In the genomic region with DNA sequence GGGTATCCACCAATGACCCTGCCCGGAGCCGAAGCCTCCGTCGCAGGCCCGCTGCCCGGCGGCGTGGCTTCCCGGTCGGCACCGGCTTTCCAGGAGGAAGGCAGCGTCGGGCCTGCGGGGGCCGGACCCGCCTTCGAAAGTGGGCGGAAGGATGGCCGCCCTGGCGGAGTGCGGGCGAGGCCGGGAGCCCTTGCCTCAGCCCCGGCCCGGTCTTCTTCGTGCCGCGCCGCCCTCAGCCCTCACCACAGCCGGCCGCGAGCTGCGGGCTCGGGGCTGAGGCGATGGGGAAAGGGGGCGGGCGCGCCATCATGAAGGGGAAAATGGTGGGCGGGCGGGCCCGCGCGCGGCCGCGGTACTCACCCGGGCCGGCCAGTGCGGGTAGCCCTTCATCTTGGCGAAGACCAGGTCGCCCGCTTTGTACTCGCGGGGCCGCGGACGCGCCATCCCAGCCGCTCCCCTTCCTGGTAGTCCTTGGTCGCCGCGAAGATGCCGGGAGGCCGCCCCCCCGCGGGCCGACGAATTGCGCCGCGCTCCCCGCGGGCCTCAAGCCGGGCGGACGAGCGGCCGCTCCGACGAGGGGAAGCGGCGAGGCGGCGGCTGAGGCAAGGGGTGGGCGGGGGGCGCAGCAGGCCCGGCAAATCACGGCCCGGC, we compare ENCODE assay signal across 8 cellular contexts. TPM values are rescaled to one million over a fixed set of nuclear protein-coding genes. Genes with fewer than 3 reads are reported as not detected.
DNase-seq lines count a peak whose midpoint lies in the region; ATAC-seq, FAIRE-seq and TF ChIP-seq lines count a peak whose summit lies in the region.

No MANE protein-coding gene starts in this region.

- no peaks in the 10 kb centered on the region for H3K9me3 ChIP-seq in BLaER1 treated with 17β-estradiol and CSF1 and Interleukin-3, amounts not matched to agents 10 nM and 100 nM (replicated peaks in 1 of 11)
- no peaks in the 10 kb centered on the region for H3K9me3 ChIP-seq in heart right ventricle
- H3K9me3 ChIP-seq in pancreas = no peaks in the 10 kb centered on the region

- FAIRE-seq in pancreas (lab: Jason Lieb, UNC) = no peak

- ATAC-seq in GM19372 (IDR thresholded peaks at IDR 0.05; ENCODE audit: low read depth, unreplicated experiment) (peak; percentile 25), heart right ventricle (peak; percentile 35 to 72 (median 58)), pancreas (peak; percentile 40 to 53 (median 49)), GM18873 (IDR thresholded peaks at IDR 0.05; ENCODE audit: low FRiP score, unreplicated experiment) (no peak)

- no peak for DNase-seq in LNCaP clone FGC (ENCODE audit: low read depth)
- DNase-seq in heart right ventricle = peak; percentile 24 to 51
- peak; percentile 18 to 75 (median 42) for DNase-seq in pancreas
- no peak for DNase-seq in NCI-H510A treated with DMSO at 0.1 percent for 48 hours (lab: John Stamatoyannopoulos, UW)

- intact Hi-C loops in heart right ventricle (cut with DNase I) = loop anchor here in 8 of 10 donors (1.0 to 10.0 kb wide), 7 partner anchors 140 to 202 kb away; a partner anchor contains a TSS
- intact Hi-C loops in pancreas (cut with DNase I) = no loop called here

- peaks cover 21 to 37% (median 28%) of the 10 kb centered on the region in 10 experiments for H3K4me1 ChIP-seq in BLaER1 treated with 17β-estradiol and CSF1 and Interleukin-3, amounts not matched to agents 10 nM and 100 nM
- peaks cover 2 to 52% (median 23%) of the 10 kb centered on the region in 9 donors for H3K4me1 ChIP-seq in heart right ventricle
- peaks cover 0 to 13% (median 7%) of the 10 kb centered on the region in 3 donors for H3K4me1 ChIP-seq in pancreas

- peak overlapping the region; percentile 92 to 97 (median 95) for H3K27ac ChIP-seq in BLaER1 treated with 17β-estradiol and CSF1 and Interleukin-3, amounts not matched to agents 10 nM and 100 nM
- H3K27ac ChIP-seq in angular gyrus (ENCODE audit: low read depth, low read length) (peak overlapping the region; percentile 74), heart right ventricle (peak overlapping the region; percentile 80 to 96 (median 92)), pancreas (peak overlapping the region; percentile 48 to 87 (median 72))

- no peaks in the 10 kb centered on the region for H3K27me3 ChIP-seq in BLaER1 treated with 17β-estradiol and CSF1 and Interleukin-3, amounts not matched to agents 10 nM and 100 nM
- H3K27me3 ChIP-seq in heart right ventricle = peaks cover 0 to 36% (median 0%) of the 10 kb centered on the region in 7 donors
- no peaks in the 10 kb centered on the region for H3K27me3 ChIP-seq in pancreas

- TF ChIP-seq CTCF in LNCaP clone FGC (IDR thresholded peaks at IDR 0.05; ENCODE audit: control insufficient read depth, extremely low read depth, insufficient read depth) (no peak; the same call in 1 of the 2 replicates), heart right ventricle (IDR thresholded peaks at IDR 0.05) (no peak), pancreas (IDR thresholded peaks at IDR 0.05) (no peak)

- WGBS in heart right ventricle, 2 donors = 0% methylated on average over 64 to 84 of the region's 89 CpGs
- WGBS in pancreas, 2 donors = 1 to 2% methylated on average over 30 to 89 of the region's 89 CpGs

- peak overlapping the region; percentile 73 to 94 (median 81) for H3K4me2 ChIP-seq in BLaER1 treated with 17β-estradiol and CSF1 and Interleukin-3, amounts not matched to agents 10 nM and 100 nM

- peak overlapping the region; percentile 83 to 98 (median 92) for H3K4me3 ChIP-seq in BLaER1 treated with 17β-estradiol and CSF1 and Interleukin-3, amounts not matched to agents 10 nM and 100 nM
- H3K4me3 ChIP-seq in LNCaP clone FGC (ENCODE audit: low read depth, low read length) (peak overlapping the region; percentile 55), heart right ventricle (peak overlapping the region; percentile 68 to 96 (median 92)), pancreas (peak overlapping the region; percentile 59 to 85 (median 69))

- peaks cover 0 to 5% (median 0%) of the 10 kb centered on the region in 11 experiments; a peak in 3 of 22 replicates for H3K36me3 ChIP-seq in BLaER1 treated with 17β-estradiol and CSF1 and Interleukin-3, amounts not matched to agents 10 nM and 100 nM
- no peaks in the 10 kb centered on the region for H3K36me3 ChIP-seq in heart right ventricle
- H3K36me3 ChIP-seq in pancreas = no peaks in the 10 kb centered on the region

- H4K20me1 ChIP-seq in BLaER1 treated with 17β-estradiol and CSF1 and Interleukin-3, amounts not matched to agents 10 nM and 100 nM = peaks cover 0 to 41% (median 19%) of the 10 kb centered on the region in 11 experiments; a peak in 15 of 22 replicates

- peak overlapping the region; percentile 91 to 98 (median 96) for H3K9ac ChIP-seq in BLaER1 treated with 17β-estradiol and CSF1 and Interleukin-3, amounts not matched to agents 10 nM and 100 nM

RNA-seq across cellular contexts. Expression of a gene that starts 0.5 kb away (rescaled TPM):
- 10 to 100 TPM; 25.5 to 43.2 (median 39.0) TPM for total RNA-seq in heart right ventricle
- 10 to 100 TPM in 1 of 2 donors, 1 to 10 TPM in 1; 9.3 to 14.0 TPM for polyA plus RNA-seq in heart right ventricle
- 10 to 100 TPM in 2 of 6 donors, 1 to 10 TPM in 4; 5.8 to 17.2 (median 7.9) TPM for total RNA-seq in pancreas
- 10 to 100 TPM in 1 of 2 donors, 1 to 10 TPM in 1; 3.0 to 10.5 TPM for polyA plus RNA-seq in pancreas

Comparison
In these comparisons a context has a peak if more than half of its experiments do, and no peak if none do; other contexts are left out.
1. DNase-seq: peak in heart right ventricle (2 of 2) and pancreas (6 of 6); none in LNCaP clone FGC (single experiment) and NCI-H510A treated with DMSO at 0.1 percent for 48 hours (single experiment).
2. intact Hi-C loops: an anchor here in heart right ventricle (1.0 to 10.0 kb wide); none called in pancreas.
3. Peak in every context shown above with its lines, with median percentiles within 50 percentile points of each other: H3K27ac ChIP-seq and H3K4me3 ChIP-seq.